ENCODE assay signal across 1 cellular context in genomic region chr17:68239967-68240366, GRCh38.
TF ChIP-seq lines count a peak whose summit lies in the region.

No MANE protein-coding gene starts in this region.

TF ChIP-seq in K562, 482 proteins besides CTCF, POLR2A, EP300 and RAD21:
- no peak for TF ChIP-seq TCF7L2 (IDR thresholded peaks at IDR 0.05; ENCODE audit: low read depth, low read length)
- TF ChIP-seq, protein P1, sequence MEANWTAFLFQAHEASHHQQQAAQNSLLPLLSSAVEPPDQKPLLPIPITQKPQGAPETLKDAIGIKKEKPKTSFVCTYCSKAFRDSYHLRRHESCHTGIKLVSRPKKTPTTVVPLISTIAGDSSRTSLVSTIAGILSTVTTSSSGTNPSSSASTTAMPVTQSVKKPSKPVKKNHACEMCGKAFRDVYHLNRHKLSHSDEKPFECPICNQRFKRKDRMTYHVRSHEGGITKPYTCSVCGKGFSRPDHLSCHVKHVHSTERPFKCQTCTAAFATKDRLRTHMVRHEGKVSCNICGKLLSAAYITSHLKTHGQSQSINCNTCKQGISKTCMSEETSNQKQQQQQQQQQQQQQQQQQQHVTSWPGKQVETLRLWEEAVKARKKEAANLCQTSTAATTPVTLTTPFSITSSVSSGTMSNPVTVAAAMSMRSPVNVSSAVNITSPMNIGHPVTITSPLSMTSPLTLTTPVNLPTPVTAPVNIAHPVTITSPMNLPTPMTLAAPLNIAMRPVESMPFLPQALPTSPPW (CRISPR knock-in tag; IDR thresholded peaks at IDR 0.05) = 0 out of 2 replicates have a peak, but pooled peaks have one; percentile 13
